Comparison of ENCODE assay signal across 8 cellular contexts in genomic region chr3:21094686-21095085, GRCh38.
"Had no signal": no experiment of that assay in that cellular context is flagged by ENCODE, and none has a peak within 500 bp of the region (broad histone marks: within the 10 kb centered on the region; RNA-seq: fewer than 3 reads in every experiment).

No MANE protein-coding gene starts in this region.

- H3K36me3 ChIP-seq: HAP-1 had no signal

- H3K4me2 ChIP-seq: GM23338 had no signal

- H3K4me3 ChIP-seq: GM23248, GM23338, HAP-1 had no signal

- H3K9ac ChIP-seq: GM23248 had no signal

- H3K27ac ChIP-seq: GM23248 had no signal

- H3K9me3 ChIP-seq: HAP-1 had no signal

- H2AFZ ChIP-seq: GM23248, GM23338 had no signal

- DNase-seq: GM23248, GOT3, H7, H9, HCEC 1CT, HFFc6 had no signal

- H3K4me1 ChIP-seq: HAP-1 had no signal
